20 cellular contexts compared by ENCODE assay signal in genomic region chr1:178101654-178102053, GRCh38. TPM values are rescaled to one million over a fixed set of nuclear protein-coding genes. Genes with fewer than 3 reads are reported as not detected.
DNase-seq lines count a peak whose midpoint lies in the region; ATAC-seq and TF ChIP-seq lines count a peak whose summit lies in the region.
"Had no signal": no experiment of that assay in that cellular context is flagged by ENCODE, and none has a peak within 500 bp of the region (broad histone marks: within the 10 kb centered on the region; RNA-seq: fewer than 3 reads in every experiment).

No MANE protein-coding gene starts in this region.

- H3K9me3 ChIP-seq in cardiac muscle cell (ENCODE audit: low read depth) (no peaks in the 10 kb centered on the region), subcutaneous abdominal adipose tissue (ENCODE audit: control insufficient read depth in 5 of 5, low read length in 5 of 5) (no peaks in the 10 kb centered on the region)
- H3K9me3 ChIP-seq: thyroid gland had no signal

- intact Hi-C loops in Right ventricle myocardium inferior (cut with DNase I) = loop anchor here (5.0 kb wide), 1 partner anchor 71 kb away; no protein-coding TSS in a partner anchor

- no peaks in the 10 kb centered on the region for H3K27me3 ChIP-seq in cardiac muscle cell
- H3K27me3 ChIP-seq in brain microvascular endothelial cell (replicated peaks) = no peaks in the 10 kb centered on the region
- no peaks in the 10 kb centered on the region for H3K27me3 ChIP-seq in subcutaneous abdominal adipose tissue (ENCODE audit: control insufficient read depth in 5 of 5, insufficient read depth in 4 of 5, low read length in 5 of 5)
- H3K27me3 ChIP-seq: thyroid gland had no signal

- no peak for ATAC-seq in Right ventricle myocardium inferior

- no peak overlapping the region for H3K27ac Mint-ChIP-seq in T-helper 2 cell treated with Interferon-gamma antibody and Interleukin-4, amounts not matched to agents 5 μg/mL and 100 μg/mL, for 36 hours
- H3K27ac Mint-ChIP-seq: CD4-positive, alpha-beta T cell had no signal

- no peak overlapping the region for H3K4me3 Mint-ChIP-seq in T-helper 2 cell treated with Interferon-gamma antibody and Interleukin-4, amounts not matched to agents 5 μg/mL and 100 μg/mL, for 36 hours
- H3K4me3 Mint-ChIP-seq: CD4-positive, alpha-beta T cell; neural crest cell had no signal

- no peaks in the 10 kb centered on the region for H3K36me3 Mint-ChIP-seq in T-helper 2 cell treated with Interferon-gamma antibody and Interleukin-4, amounts not matched to agents 5 μg/mL and 100 μg/mL, for 36 hours (ENCODE audit: low read depth)

- H3K4me1 ChIP-seq in cardiac muscle cell (ENCODE audit: low read depth) (peaks cover 44% of the 10 kb centered on the region), subcutaneous abdominal adipose tissue (ENCODE audit: control insufficient read depth in 5 of 5, insufficient read depth in 5 of 5, low read length in 5 of 5) (peaks cover 0 to 34% (median 9%) of the 10 kb centered on the region in 5 donors)

- in situ Hi-C loops in brain microvascular endothelial cell (cut with HindIII; ENCODE audit: low pct_ligation_motif_present, low sequenced_read_pairs) = no loop called here

- H3K4me1 Mint-ChIP-seq in T-helper 2 cell treated with Interferon-gamma antibody and Interleukin-4, amounts not matched to agents 5 μg/mL and 100 μg/mL, for 36 hours (ENCODE audit: low read depth) = no peaks in the 10 kb centered on the region

- no peak overlapping the region for H3K9ac ChIP-seq in subcutaneous abdominal adipose tissue (ENCODE audit: low read length in 5 of 5)

- H3K36me3 ChIP-seq in cardiac muscle cell (no peaks in the 10 kb centered on the region), brain microvascular endothelial cell (replicated peaks) (no peaks in the 10 kb centered on the region), subcutaneous abdominal adipose tissue (ENCODE audit: control insufficient read depth in 5 of 5, insufficient read depth in 5 of 5, low read length in 5 of 5) (no peaks in the 10 kb centered on the region)
- H3K36me3 ChIP-seq: thyroid gland had no signal

- H3K4me3 ChIP-seq in cardiac muscle cell (no peak overlapping the region), brain microvascular endothelial cell (ENCODE audit: low read depth, low read length) (no peak overlapping the region), subcutaneous abdominal adipose tissue (ENCODE audit: low read depth in 1 of 5, low read length in 5 of 5) (no peak overlapping the region)
- H3K4me3 ChIP-seq: thyroid gland had no signal

- DNase-seq in cardiac muscle cell (ENCODE audit: low read depth in 1 of 2, low spot score in 1 of 2) = peak in 1 of 2 donors; percentile 76
- DNase-seq in Right ventricle myocardium inferior (ENCODE audit: missing footprints) = no peak
- peak; percentile 39 for DNase-seq in brain microvascular endothelial cell
- peak; percentile 26 for DNase-seq in hepatic stellate cell (ENCODE audit: low spot score)
- no peak for DNase-seq in activated T-cell treated with anti-CD3 and anti-CD28 coated beads, Interleukin-2, amount 50 U/mL, for 1 hour
- no peak for DNase-seq in NAMALWA (ENCODE audit: low spot score)
- DNase-seq in T-helper 2 cell treated with Interferon-gamma antibody and Interleukin-4, amounts not matched to agents 5 μg/mL and 100 μg/mL, for 36 hours (ENCODE audit: low spot score) = no peak
- DNase-seq: activated CD8-positive, alpha-beta memory T cell treated with anti-CD3 and anti-CD28 coated beads for 24 hours; amniotic stem cell; CD4-positive, alpha-beta T cell; cortex of kidney; DND-41; mammary epithelial cell; NCI-H1694; NCI-H510A; stimulated activated CD4-positive, alpha-beta T cell treated with anti-CD3 and anti-CD28 coated beads, Interleukin-2, amount 100 ng/mL, for 24 hours; thyroid gland had no signal

- H3K27ac ChIP-seq in cardiac muscle cell = peak overlapping the region; percentile 85
- H3K27ac ChIP-seq in brain microvascular endothelial cell = peak overlapping the region; percentile 32
- peak overlapping the region; percentile 13 for H3K27ac ChIP-seq in subcutaneous abdominal adipose tissue (ENCODE audit: low read depth, low read length)
- H3K27ac ChIP-seq: 22Rv1, thyroid gland had no signal

- no peaks in the 10 kb centered on the region for H3K9me3 Mint-ChIP-seq in T-helper 2 cell treated with Interferon-gamma antibody and Interleukin-4, amounts not matched to agents 5 μg/mL and 100 μg/mL, for 36 hours
- H3K9me3 Mint-ChIP-seq: neural crest cell had no signal

- TF ChIP-seq CTCF in cardiac muscle cell (IDR thresholded peaks at IDR 0.05; ENCODE audit: low read depth, low read length) (no peak), brain microvascular endothelial cell (IDR thresholded peaks at IDR 0.05; ENCODE audit: low read depth, low read length, missing control alignments) (no peak)

- H3K27me3 Mint-ChIP-seq in T-helper 2 cell treated with Interferon-gamma antibody and Interleukin-4, amounts not matched to agents 5 μg/mL and 100 μg/mL, for 36 hours (ENCODE audit: low read depth) = peaks cover 10% of the 10 kb centered on the region

RNA-seq across cellular contexts. Expression of gene RASAL2, which starts 7.8 kb away (rescaled TPM):
- total RNA-seq in cardiac muscle cell (25.3 and 35.3 TPM in 2 replicates), Right ventricle myocardium inferior (30.2 TPM)
- 11.2 and 13.1 TPM in 2 replicates for polyA plus RNA-seq in cardiac muscle cell

Comparison
In these comparisons a context has a peak if more than half of its experiments do, and no peak if none do; other contexts are left out.
1. DNase-seq: peak in brain microvascular endothelial cell (single experiment) and hepatic stellate cell (single experiment); none in Right ventricle myocardium inferior (single experiment), activated T-cell treated with anti-CD3 and anti-CD28 coated beads, Interleukin-2, amount 50 U/mL, for 1 hour (single experiment), NAMALWA (single experiment) and T-helper 2 cell treated with Interferon-gamma antibody and Interleukin-4, amounts not matched to agents 5 μg/mL and 100 μg/mL, for 36 hours (single experiment).
2. H3K27ac ChIP-seq: peak in every context shown above with its lines; median percentile 85 in cardiac muscle cell; 32 in brain microvascular endothelial cell; 13 in subcutaneous abdominal adipose tissue.